In genomic region chr7:63008366-63008765, GRCh38 we compare ENCODE assay signal across 22 cellular contexts.
DNase-seq lines count a peak whose midpoint lies in the region; ATAC-seq and TF ChIP-seq lines count a peak whose summit lies in the region.
"Had no signal": no experiment of that assay in that cellular context is flagged by ENCODE, and none has a peak within 500 bp of the region (broad histone marks: within the 10 kb centered on the region; RNA-seq: fewer than 3 reads in every experiment).

No MANE protein-coding gene starts in this region.

- peaks cover 60% of the 10 kb centered on the region for H3K9me3 Mint-ChIP-seq in mesothelial cell of epicardium

- peaks cover 12% of the 10 kb centered on the region for H3K36me3 Mint-ChIP-seq in mesothelial cell of epicardium

- in situ Hi-C loops in KBM-7 (cut with MboI; ENCODE audit: low pct_unique_long_range_greater_than_20kb, low sequenced_read_pairs): no loop called here

- no peaks in the 10 kb centered on the region for H3K27me3 Mint-ChIP-seq in mesothelial cell of epicardium (ENCODE audit: low read depth)
- H3K27me3 Mint-ChIP-seq: activated CD4-positive, alpha-beta memory T cell treated with anti-CD3 and anti-CD28 coated beads, Interleukin-2, amount 10 ng/mL, durations not matched to agents 7 days and 5 days; activated T-cell treated with anti-CD3 and anti-CD28 coated beads, Interleukin-2, amount 50 U/mL, for 24 hours had no signal

- peak; percentile 38 for TF ChIP-seq CTCF in mesothelial cell of epicardium (IDR thresholded peaks at IDR 0.05; ENCODE audit: unreplicated experiment)

- H3K4me1 Mint-ChIP-seq in mesothelial cell of epicardium: no peaks in the 10 kb centered on the region
- H3K4me1 Mint-ChIP-seq: activated CD4-positive, alpha-beta memory T cell treated with anti-CD3 and anti-CD28 coated beads, Interleukin-2, amount 10 ng/mL, durations not matched to agents 7 days and 5 days; WTC11 had no signal

- no peak overlapping the region for H3K4me3 Mint-ChIP-seq in mesothelial cell of epicardium
- H3K4me3 Mint-ChIP-seq: activated CD4-positive, alpha-beta memory T cell treated with anti-CD3 and anti-CD28 coated beads, Interleukin-2, amount 10 ng/mL, durations not matched to agents 7 days and 5 days; activated T-cell treated with anti-CD3 and anti-CD28 coated beads, Interleukin-2, amount 50 U/mL, for 24 hours; WTC11 had no signal

- DNase-seq in DMS 273 (lab: John Stamatoyannopoulos, UW; ENCODE audit: unreplicated experiment) (peak; percentile 32), DMS 273 treated with DMSO at 0.1 percent for 48 hours (lab: John Stamatoyannopoulos, UW) (no peak), KBM-7 (peak; percentile 18), RPMI8226 (peak; percentile 13), mesothelial cell of epicardium (ENCODE audit: low spot score in 2 of 2, unreplicated experiment in 2 of 2) (no peak), nucleus accumbens (lab: John Stamatoyannopoulos, UW) (no peak)
- no peak for DNase-seq in stimulated activated CD4-positive, alpha-beta T cell treated with anti-CD3 and anti-CD28 coated beads, Interleukin-4, amount 100 ng/mL, for 24 hours
- DNase-seq: activated CD4-positive, alpha-beta memory T cell treated with anti-CD3 and anti-CD28 coated beads, Interleukin-2, amount 10 ng/mL, durations not matched to agents 7 days and 5 days; activated naive CD4-positive, alpha-beta T cell treated with Interleukin-2 at 50 U/mL for 16 hours; activated T-cell treated with anti-CD3 and anti-CD28 coated beads, Interleukin-2, amount 50 U/mL, for 24 hours; amygdala; erythroblast; foreskin melanocyte; GDM1; KG1; NCI-H1105; NCI-H524; SHP77 treated with DMSO at 0.1 percent for 48 hours; stimulated activated CD4-positive, alpha-beta T cell treated with anti-CD3 and anti-CD28 coated beads, Interleukin-12 subunit alpha, Interleukin-12 subunit beta, amount 100 ng/mL, for 4 hours; upper lobe of left lung had no signal

- no peak overlapping the region for H3K27ac Mint-ChIP-seq in mesothelial cell of epicardium
- H3K27ac Mint-ChIP-seq: activated CD4-positive, alpha-beta memory T cell treated with anti-CD3 and anti-CD28 coated beads, Interleukin-2, amount 10 ng/mL, durations not matched to agents 7 days and 5 days; activated T-cell treated with anti-CD3 and anti-CD28 coated beads, Interleukin-2, amount 50 U/mL, for 24 hours; WTC11 had no signal

- no peak for ATAC-seq in GM19463 (IDR thresholded peaks at IDR 0.05; ENCODE audit: unreplicated experiment)
- ATAC-seq: WTC11 had no signal

Comparison
In these comparisons a context has a peak if more than half of its experiments do, and no peak if none do; other contexts are left out.
1. DNase-seq: peak in DMS 273 (single experiment), KBM-7 (single experiment) and RPMI8226 (single experiment); none in DMS 273 treated with DMSO at 0.1 percent for 48 hours (single experiment), mesothelial cell of epicardium (0 of 2), stimulated activated CD4-positive, alpha-beta T cell treated with anti-CD3 and anti-CD28 coated beads, Interleukin-4, amount 100 ng/mL, for 24 hours (single experiment) and nucleus accumbens (0 of 56).